ENCODE assay signal across 39 cellular contexts in genomic region chr10:132802048-132802447, GRCh38. TPM values are rescaled to one million over a fixed set of nuclear protein-coding genes. Genes with fewer than 3 reads are reported as not detected.
"Had no signal": no experiment of that assay in that cellular context is flagged by ENCODE, and none has a peak within 500 bp of the region (broad histone marks: within the 10 kb centered on the region; RNA-seq: fewer than 3 reads in every experiment).

No MANE protein-coding gene starts in this region.

- H3K4me1 ChIP-seq: ascending aorta had no signal

- FAIRE-seq: bronchial epithelial cell, TTC549 had no signal

- DNase-seq: activated CD4-positive, alpha-beta memory T cell treated with anti-CD3 and anti-CD28 coated beads, Interleukin-2, amount 10 ng/mL, durations not matched to agents 7 days and 5 days; activated CD4-positive, alpha-beta T cell treated with anti-CD3 and anti-CD28 coated beads for 1 hour; activated CD4-positive, alpha-beta T cell treated with anti-CD3 and anti-CD28 coated beads for 36 hours; activated CD4-positive, alpha-beta T cell treated with anti-CD3 and anti-CD28 coated beads for 48 hours; activated CD4-positive, alpha-beta T cell treated with anti-CD3 and anti-CD28 coated beads, Interleukin-2, amount 10 ng/mL, durations not matched to agents 7 days and 5 days; activated CD4-positive, alpha-beta T cell treated with anti-CD3 and anti-CD28 coated beads, Interleukin-2, amount 50 U/mL, for 48 hours; activated CD4-positive, CD25-positive, alpha-beta regulatory T cell; activated CD8-positive, alpha-beta memory T cell treated with anti-CD3 and anti-CD28 coated beads for 24 hours; activated CD8-positive, alpha-beta memory T cell treated with anti-CD3 and anti-CD28 coated beads, Interleukin-2, amount 10 ng/mL, durations not matched to agents 7 days and 5 days; activated CD8-positive, alpha-beta memory T cell treated with anti-CD3 and anti-CD28 coated beads, Interleukin-2, amount 50 U/mL, for 48 hours; activated CD8-positive, alpha-beta T cell treated with anti-CD3 and anti-CD28 coated beads, Interleukin-2, amount 10 ng/mL, durations not matched to agents 7 days and 5 days; activated effector memory CD4-positive, alpha-beta T cell treated with Interleukin-2 at 50 U/mL for 16 hours; activated gamma-delta T cell; activated naive CD4-positive, alpha-beta T cell treated with anti-CD3 and anti-CD28 coated beads, Interleukin-2, amount 10 ng/mL, durations not matched to agents 7 days and 5 days; activated naive CD4-positive, alpha-beta T cell treated with Interleukin-2 at 50 U/mL for 16 hours; activated naive CD8-positive, alpha-beta T cell treated with anti-CD3 and anti-CD28 coated beads, Interleukin-2, amount 10 ng/mL, durations not matched to agents 7 days and 5 days; activated naive CD8-positive, alpha-beta T cell treated with anti-CD3 and anti-CD28 coated beads, Interleukin-2, amount 50 U/mL, for 24 hours; activated T-cell treated with anti-CD3 and anti-CD28 coated beads, Interleukin-2, amount 50 U/mL, for 24 hours; activated T-cell treated with anti-CD3 and anti-CD28 coated beads, Interleukin-2, amount 50 U/mL, for 48 hours; amygdala; anterior cingulate cortex; caudate nucleus; cerebellar nuclear complex; T-helper 2 cell; T-helper 9 cell had no signal

- H3K4me3 Mint-ChIP-seq: activated CD4-positive, alpha-beta memory T cell treated with anti-CD3 and anti-CD28 coated beads, Interleukin-2, amount 10 ng/mL, durations not matched to agents 7 days and 5 days; activated CD4-positive, alpha-beta T cell treated with anti-CD3 and anti-CD28 coated beads for 36 hours; activated CD4-positive, alpha-beta T cell treated with anti-CD3 and anti-CD28 coated beads, Interleukin-2, amount 10 ng/mL, durations not matched to agents 7 days and 5 days; activated CD8-positive, alpha-beta memory T cell treated with anti-CD3 and anti-CD28 coated beads, Interleukin-2, amount 10 ng/mL, durations not matched to agents 7 days and 5 days; activated CD8-positive, alpha-beta T cell treated with anti-CD3 and anti-CD28 coated beads, Interleukin-2, amount 10 ng/mL, durations not matched to agents 7 days and 5 days; activated naive CD4-positive, alpha-beta T cell treated with anti-CD3 and anti-CD28 coated beads, Interleukin-2, amount 10 ng/mL, durations not matched to agents 7 days and 5 days; activated naive CD4-positive, alpha-beta T cell treated with anti-CD3 and anti-CD28 coated beads, Interleukin-2, amount 50 U/mL, for 24 hours; activated naive CD8-positive, alpha-beta T cell; activated naive CD8-positive, alpha-beta T cell treated with anti-CD3 and anti-CD28 coated beads, Interleukin-2, amount 10 ng/mL, durations not matched to agents 7 days and 5 days; activated naive CD8-positive, alpha-beta T cell treated with anti-CD3 and anti-CD28 coated beads, Interleukin-2, amount 50 U/mL, for 24 hours; activated T-cell treated with anti-CD3 and anti-CD28 coated beads, Interleukin-2, amount 50 U/mL, for 24 hours; brain; central memory CD8-positive, alpha-beta T cell; T-helper 1 cell treated with Interleukin-12 subunit alpha and Interleukin-12 subunit beta and Interleukin-4 antibody, amounts not matched to agents 30 μg/mL and 1 μg/mL, for 36 hours; T-helper 2 cell treated with Interferon-gamma antibody and Interleukin-4, amounts not matched to agents 5 μg/mL and 100 μg/mL, for 36 hours had no signal

- H3K27ac ChIP-seq: ascending aorta, cardiac muscle cell, VCaP had no signal

- H3K4me1 Mint-ChIP-seq: activated CD4-positive, alpha-beta memory T cell treated with anti-CD3 and anti-CD28 coated beads, Interleukin-2, amount 10 ng/mL, durations not matched to agents 7 days and 5 days; activated CD4-positive, alpha-beta T cell treated with anti-CD3 and anti-CD28 coated beads for 36 hours; activated CD4-positive, alpha-beta T cell treated with anti-CD3 and anti-CD28 coated beads, Interleukin-2, amount 10 ng/mL, durations not matched to agents 7 days and 5 days; activated CD8-positive, alpha-beta memory T cell treated with anti-CD3 and anti-CD28 coated beads, Interleukin-2, amount 10 ng/mL, durations not matched to agents 7 days and 5 days; activated naive CD4-positive, alpha-beta T cell treated with anti-CD3 and anti-CD28 coated beads, Interleukin-2, amount 10 ng/mL, durations not matched to agents 7 days and 5 days; activated naive CD4-positive, alpha-beta T cell treated with anti-CD3 and anti-CD28 coated beads, Interleukin-2, amount 50 U/mL, for 24 hours; activated naive CD8-positive, alpha-beta T cell treated with anti-CD3 and anti-CD28 coated beads, Interleukin-2, amount 10 ng/mL, durations not matched to agents 7 days and 5 days; activated naive CD8-positive, alpha-beta T cell treated with anti-CD3 and anti-CD28 coated beads, Interleukin-2, amount 50 U/mL, for 24 hours; central memory CD8-positive, alpha-beta T cell had no signal

- H3K36me3 ChIP-seq: ascending aorta, cardiac muscle cell had no signal

- ATAC-seq: activated CD4-positive, alpha-beta T cell treated with anti-CD3 and anti-CD28 coated beads for 36 hours; activated CD4-positive, CD25-positive, alpha-beta regulatory T cell treated with anti-CD3 and anti-CD28 coated beads, Interleukin-2, amount 50 U/mL, for 24 hours; activated CD8-positive, alpha-beta memory T cell treated with anti-CD3 and anti-CD28 coated beads, Interleukin-2, amount 10 ng/mL, durations not matched to agents 7 days and 5 days; activated CD8-positive, alpha-beta T cell treated with anti-CD3 and anti-CD28 coated beads, Interleukin-2, amount 10 ng/mL, durations not matched to agents 7 days and 5 days; activated naive CD8-positive, alpha-beta T cell treated with anti-CD3 and anti-CD28 coated beads, Interleukin-2, amount 50 U/mL, for 24 hours had no signal

- H3K9me3 Mint-ChIP-seq: activated CD4-positive, alpha-beta memory T cell treated with anti-CD3 and anti-CD28 coated beads, Interleukin-2, amount 10 ng/mL, durations not matched to agents 7 days and 5 days; activated CD4-positive, alpha-beta T cell treated with anti-CD3 and anti-CD28 coated beads, Interleukin-2, amount 10 ng/mL, durations not matched to agents 7 days and 5 days; activated naive CD4-positive, alpha-beta T cell treated with anti-CD3 and anti-CD28 coated beads, Interleukin-2, amount 10 ng/mL, durations not matched to agents 7 days and 5 days; activated naive CD4-positive, alpha-beta T cell treated with anti-CD3 and anti-CD28 coated beads, Interleukin-2, amount 50 U/mL, for 24 hours; activated naive CD8-positive, alpha-beta T cell treated with anti-CD3 and anti-CD28 coated beads, Interleukin-2, amount 10 ng/mL, durations not matched to agents 7 days and 5 days; activated naive CD8-positive, alpha-beta T cell treated with anti-CD3 and anti-CD28 coated beads, Interleukin-2, amount 50 U/mL, for 24 hours; activated T-cell treated with anti-CD3 and anti-CD28 coated beads, Interleukin-2, amount 50 U/mL, for 24 hours; activated T-helper 2 cell treated with anti-CD3 and anti-CD28 coated beads, Interferon-gamma antibody, Interleukin-2, Interleukin-4, amounts not matched to agents 10 μg/mL and 5 μg/mL and 100 μg/mL, durations not matched to agents 14 hours and 24 hours and 36 hours; central memory CD8-positive, alpha-beta T cell; T-helper 1 cell treated with Interleukin-12 subunit alpha and Interleukin-12 subunit beta and Interleukin-4 antibody, amounts not matched to agents 30 μg/mL and 1 μg/mL, for 36 hours; T-helper 2 cell treated with Interferon-gamma antibody and Interleukin-4, amounts not matched to agents 5 μg/mL and 100 μg/mL, for 36 hours had no signal

- H3K27ac Mint-ChIP-seq: activated CD4-positive, alpha-beta memory T cell treated with anti-CD3 and anti-CD28 coated beads, Interleukin-2, amount 10 ng/mL, durations not matched to agents 7 days and 5 days; activated CD4-positive, alpha-beta T cell treated with anti-CD3 and anti-CD28 coated beads for 36 hours; activated CD4-positive, alpha-beta T cell treated with anti-CD3 and anti-CD28 coated beads, Interleukin-2, amount 10 ng/mL, durations not matched to agents 7 days and 5 days; activated CD8-positive, alpha-beta memory T cell treated with anti-CD3 and anti-CD28 coated beads, Interleukin-2, amount 10 ng/mL, durations not matched to agents 7 days and 5 days; activated CD8-positive, alpha-beta T cell treated with anti-CD3 and anti-CD28 coated beads, Interleukin-2, amount 10 ng/mL, durations not matched to agents 7 days and 5 days; activated naive CD4-positive, alpha-beta T cell treated with anti-CD3 and anti-CD28 coated beads, Interleukin-2, amount 10 ng/mL, durations not matched to agents 7 days and 5 days; activated naive CD8-positive, alpha-beta T cell; activated naive CD8-positive, alpha-beta T cell treated with anti-CD3 and anti-CD28 coated beads, Interleukin-2, amount 10 ng/mL, durations not matched to agents 7 days and 5 days; activated naive CD8-positive, alpha-beta T cell treated with anti-CD3 and anti-CD28 coated beads, Interleukin-2, amount 50 U/mL, for 24 hours; activated T-cell treated with anti-CD3 and anti-CD28 coated beads, Interleukin-2, amount 50 U/mL, for 24 hours; activated T-helper 2 cell treated with anti-CD3 and anti-CD28 coated beads, Interferon-gamma antibody, Interleukin-2, Interleukin-4, amounts not matched to agents 10 μg/mL and 5 μg/mL and 100 μg/mL, durations not matched to agents 14 hours and 24 hours and 36 hours; brain; T-helper 1 cell treated with Interleukin-12 subunit alpha and Interleukin-12 subunit beta and Interleukin-4 antibody, amounts not matched to agents 30 μg/mL and 1 μg/mL, for 36 hours; T-helper 2 cell treated with Interferon-gamma antibody and Interleukin-4, amounts not matched to agents 5 μg/mL and 100 μg/mL, for 36 hours had no signal

- H3K27me3 Mint-ChIP-seq: activated CD4-positive, alpha-beta memory T cell treated with anti-CD3 and anti-CD28 coated beads, Interleukin-2, amount 10 ng/mL, durations not matched to agents 7 days and 5 days; activated CD4-positive, alpha-beta T cell treated with anti-CD3 and anti-CD28 coated beads for 36 hours; activated CD4-positive, alpha-beta T cell treated with anti-CD3 and anti-CD28 coated beads, Interleukin-2, amount 10 ng/mL, durations not matched to agents 7 days and 5 days; activated CD8-positive, alpha-beta memory T cell treated with anti-CD3 and anti-CD28 coated beads, Interleukin-2, amount 10 ng/mL, durations not matched to agents 7 days and 5 days; activated naive CD4-positive, alpha-beta T cell treated with anti-CD3 and anti-CD28 coated beads, Interleukin-2, amount 10 ng/mL, durations not matched to agents 7 days and 5 days; activated naive CD8-positive, alpha-beta T cell; activated naive CD8-positive, alpha-beta T cell treated with anti-CD3 and anti-CD28 coated beads, Interleukin-2, amount 10 ng/mL, durations not matched to agents 7 days and 5 days; activated naive CD8-positive, alpha-beta T cell treated with anti-CD3 and anti-CD28 coated beads, Interleukin-2, amount 50 U/mL, for 24 hours; activated T-cell treated with anti-CD3 and anti-CD28 coated beads, Interleukin-2, amount 50 U/mL, for 24 hours; central memory CD8-positive, alpha-beta T cell had no signal

- H3K27me3 ChIP-seq: ascending aorta had no signal

- H3K4me3 ChIP-seq: ascending aorta, cardiac muscle cell had no signal

- H3K36me3 Mint-ChIP-seq: activated CD8-positive, alpha-beta memory T cell treated with anti-CD3 and anti-CD28 coated beads, Interleukin-2, amount 10 ng/mL, durations not matched to agents 7 days and 5 days; activated naive CD4-positive, alpha-beta T cell treated with anti-CD3 and anti-CD28 coated beads, Interleukin-2, amount 10 ng/mL, durations not matched to agents 7 days and 5 days; activated naive CD4-positive, alpha-beta T cell treated with anti-CD3 and anti-CD28 coated beads, Interleukin-2, amount 50 U/mL, for 24 hours; activated naive CD8-positive, alpha-beta T cell; activated naive CD8-positive, alpha-beta T cell treated with anti-CD3 and anti-CD28 coated beads, Interleukin-2, amount 10 ng/mL, durations not matched to agents 7 days and 5 days; brain had no signal

RNA-seq across cellular contexts. Expression of gene NKX6-2, which starts 16.1 kb away (rescaled TPM):
- total RNA-seq: activated CD4-positive, alpha-beta memory T cell treated with anti-CD3 and anti-CD28 coated beads, Interleukin-2, amount 10 ng/mL, durations not matched to agents 7 days and 5 days; activated CD4-positive, alpha-beta T cell treated with anti-CD3 and anti-CD28 coated beads for 36 hours; activated CD4-positive, alpha-beta T cell treated with anti-CD3 and anti-CD28 coated beads, Interleukin-2, amount 10 ng/mL, durations not matched to agents 7 days and 5 days; activated CD8-positive, alpha-beta memory T cell treated with anti-CD3 and anti-CD28 coated beads, Interleukin-2, amount 10 ng/mL, durations not matched to agents 7 days and 5 days; activated CD8-positive, alpha-beta T cell treated with anti-CD3 and anti-CD28 coated beads, Interleukin-2, amount 10 ng/mL, durations not matched to agents 7 days and 5 days; activated naive CD8-positive, alpha-beta T cell treated with anti-CD3 and anti-CD28 coated beads, Interleukin-2, amount 10 ng/mL, durations not matched to agents 7 days and 5 days; activated T-helper 2 cell treated with anti-CD3 and anti-CD28 coated beads, Interferon-gamma antibody, Interleukin-2, Interleukin-4, amounts not matched to agents 10 μg/mL and 5 μg/mL and 100 μg/mL, durations not matched to agents 14 hours and 24 hours and 36 hours; ascending aorta; bronchial epithelial cell; chondrocyte had no signal
